In genomic region chr4:96016615-96017299, GRCh38 we compare ENCODE assay signal across 12 cellular contexts.
DNase-seq lines count a peak whose midpoint lies in the region; ATAC-seq and TF ChIP-seq lines count a peak whose summit lies in the region.
"Had no signal": no experiment of that assay in that cellular context is flagged by ENCODE, and none has a peak within 500 bp of the region (broad histone marks: within the 10 kb centered on the region; RNA-seq: fewer than 3 reads in every experiment).

No MANE protein-coding gene starts in this region.

- no peaks in the 10 kb centered on the region for H3K9me3 ChIP-seq in WERI-Rb-1 (ENCODE audit: severe bottlenecking)

- H3K27ac ChIP-seq in WERI-Rb-1, result no peak overlapping the region

- POLR2A ChIA-PET in GM10248 (lab: Yijun Ruan, JAX), result no interaction called here

- ATAC-seq in GM18517 (IDR thresholded peaks at IDR 0.05; ENCODE audit: unreplicated experiment) (no peak), HG02763 (IDR thresholded peaks at IDR 0.05; ENCODE audit: unreplicated experiment) (no peak)

- no peak overlapping the region for H3K4me3 ChIP-seq in WERI-Rb-1 (ENCODE audit: low read depth, low read length)

- no peak for TF ChIP-seq CTCF in GM10248 (IDR thresholded peaks at IDR 0.05; ENCODE audit: control extremely low read depth, extremely low read depth, low read depth, missing control alignments)
- TF ChIP-seq CTCF in WERI-Rb-1 (IDR thresholded peaks at IDR 0.05; ENCODE audit: low read depth, low read length), result no peak

- H3K36me3 ChIP-seq in WERI-Rb-1, result no peaks in the 10 kb centered on the region

- CTCF ChIA-PET in GM10248 (lab: Yijun Ruan, JAX), result interaction anchor here (1.2 kb wide), 1 partner anchor 20 kb away, joined by 3 read pairs; no protein-coding TSS in a partner anchor

- peak; percentile 5 for DNase-seq in GM10248 (ENCODE audit: extremely low spot score)
- peak; percentile 27 for DNase-seq in H4 (ENCODE audit: low spot score)
- DNase-seq in MV-4-11 (lab: John Stamatoyannopoulos, UW), result peak; percentile 6
- peak; percentile 14 for DNase-seq in fibroblast of the conjunctiva (ENCODE audit: low read depth)
- no peak for DNase-seq in WERI-Rb-1
- DNase-seq in NCI-H1436 (lab: John Stamatoyannopoulos, UW), result no peak
- DNase-seq: activated CD4-positive, CD25-positive, alpha-beta regulatory T cell treated with anti-CD3 and anti-CD28 coated beads, Interleukin-2, amount 50 U/mL, for 72 hours; AML-193; NCI-H187 treated with DMSO at 0.1 percent for 48 hours; RPMI8226 had no signal

- no peaks in the 10 kb centered on the region for H3K27me3 ChIP-seq in WERI-Rb-1 (ENCODE audit: insufficient read depth, low read depth, severe bottlenecking)

Comparison
In these comparisons a context has a peak if more than half of its experiments do, and no peak if none do; other contexts are left out.
1. DNase-seq: peak in GM10248 (single experiment), H4 (single experiment), MV-4-11 (single experiment) and fibroblast of the conjunctiva (single experiment); none in WERI-Rb-1 (single experiment) and NCI-H1436 (single experiment).